1 cellular context compared by ENCODE assay signal in genomic region chr12:105289114-105289904, GRCh38.
TF ChIP-seq lines count a peak whose summit lies in the region.

No MANE protein-coding gene starts in this region.

TF ChIP-seq in HepG2, 621 proteins besides CTCF, POLR2A, EP300 and RAD21:
- TF ChIP-seq ARID4A (CRISPR knock-in tag; IDR thresholded peaks at IDR 0.05; ENCODE audit: borderline replicate concordance): no peak
- TF ChIP-seq E2F1 (CRISPR knock-in tag; IDR thresholded peaks at IDR 0.05): no peak
- no peak for TF ChIP-seq ZNF577 (CRISPR knock-in tag; IDR thresholded peaks at IDR 0.05; ENCODE audit: borderline replicate concordance, low read depth)
- peak; percentile 87 for TF ChIP-seq FOSL2 (CRISPR knock-in tag; IDR thresholded peaks at IDR 0.05)
- TF ChIP-seq ZNF770 (CRISPR knock-in tag; IDR thresholded peaks at IDR 0.05): peak; percentile 74
- TF ChIP-seq ZNF234 (CRISPR knock-in tag; conservative IDR thresholded peaks at IDR 0.05): no peak
- TF ChIP-seq CEBPB (IDR thresholded peaks at IDR 0.05; ENCODE audit: borderline replicate concordance, low read depth, low read length): peak; percentile 67; the same call in 1 of the 2 replicates
- no peak for TF ChIP-seq CBX2 (IDR thresholded peaks at IDR 0.05; ENCODE audit: low read depth, low read length)
- TF ChIP-seq CBX2 (CRISPR knock-in tag; IDR thresholded peaks at IDR 0.05; ENCODE audit: low read depth): no peak
- TF ChIP-seq ZNF292 (CRISPR knock-in tag; IDR thresholded peaks at IDR 0.05; ENCODE audit: borderline replicate concordance, low read depth): no peak
- no peak for TF ChIP-seq PATZ1 (CRISPR knock-in tag; IDR thresholded peaks at IDR 0.05)
- TF ChIP-seq MAZ (IDR thresholded peaks at IDR 0.05; ENCODE audit: borderline replicate concordance, low read depth, low read length): no peak
- no peak for TF ChIP-seq MAZ (CRISPR knock-in tag; IDR thresholded peaks at IDR 0.05; ENCODE audit: low read depth)
- TF ChIP-seq SIX1 (CRISPR knock-in tag; IDR thresholded peaks at IDR 0.05; ENCODE audit: borderline replicate concordance): peak; percentile 49; the same call in 1 of the 2 replicates
- TF ChIP-seq EEA1 (CRISPR knock-in tag; IDR thresholded peaks at IDR 0.05; ENCODE audit: borderline replicate concordance): no peak
